ENCODE assay signal across 16 cellular contexts in genomic region chr19:46928951-46929350, GRCh38.
DNase-seq lines count a peak whose midpoint lies in the region; ATAC-seq and TF ChIP-seq lines count a peak whose summit lies in the region.
"Had no signal": no experiment of that assay in that cellular context is flagged by ENCODE, and none has a peak within 500 bp of the region (broad histone marks: within the 10 kb centered on the region; RNA-seq: fewer than 3 reads in every experiment).

No MANE protein-coding gene starts in this region.

- H3F3A ChIP-seq in GM23248 (ENCODE audit: insufficient read depth) = peaks cover 42% of the 10 kb centered on the region

- 16 to 19% methylated on average over 5 of the region's 5 CpGs for WGBS in GM23248 (ENCODE audit: low coverage in 1 of 2, low lambda C conversion rate in 2 of 2, missing lambda C conversion rate in 2 of 2), 2 experiments

- no peak overlapping the region for H3K27ac Mint-ChIP-seq in activated CD8-positive, alpha-beta T cell treated with anti-CD3 and anti-CD28 coated beads for 36 hours
- H3K27ac Mint-ChIP-seq in CD14-positive monocyte = no peak overlapping the region
- no peak overlapping the region for H3K27ac Mint-ChIP-seq in activated T-cell treated with anti-CD3 and anti-CD28 coated beads, Interleukin-2, amount 50 U/mL, for 24 hours
- H3K27ac Mint-ChIP-seq: T-helper 17 cell had no signal

- no peak overlapping the region for H3K27ac ChIP-seq in GM23248
- H3K27ac ChIP-seq in RWPE2 (ENCODE audit: poor library complexity, severe bottlenecking) = peak overlapping the region; percentile 93
- no peak overlapping the region for H3K27ac ChIP-seq in fibroblast of lung (ENCODE audit: insufficient read depth, low read length)
- H3K27ac ChIP-seq in substantia nigra (ENCODE audit: low read depth, low read length, poor library complexity, severe bottlenecking) = peak overlapping the region; percentile 40

- intact Hi-C loops in activated CD8-positive, alpha-beta T cell treated with anti-CD3 and anti-CD28 coated beads for 36 hours (cut with micrococcal nuclease) = no loop called here
- intact Hi-C loops in CD14-positive monocyte (cut with micrococcal nuclease) = no loop called here

- H3K4me3 Mint-ChIP-seq in activated CD8-positive, alpha-beta T cell treated with anti-CD3 and anti-CD28 coated beads for 36 hours = no peak overlapping the region
- H3K4me3 Mint-ChIP-seq in CD14-positive monocyte = no peak overlapping the region
- no peak overlapping the region for H3K4me3 Mint-ChIP-seq in activated T-cell treated with anti-CD3 and anti-CD28 coated beads, Interleukin-2, amount 50 U/mL, for 24 hours
- H3K4me3 Mint-ChIP-seq: activated T-cell treated with anti-CD3 and anti-CD28 coated beads, Interleukin-2, amount 50 U/mL, for 4 hours; T-helper 17 cell had no signal

- H3K9ac ChIP-seq in GM23248 (no peak overlapping the region), fibroblast of lung (ENCODE audit: insufficient read depth, low read length) (no peak overlapping the region)

- in situ Hi-C loops in GM23248 (cut with MboI) = no loop called here

- ATAC-seq in RWPE2 (ENCODE audit: low read depth) = no peak
- ATAC-seq in activated CD8-positive, alpha-beta T cell treated with anti-CD3 and anti-CD28 coated beads for 36 hours = no peak
- ATAC-seq: activated T-cell treated with anti-CD3 and anti-CD28 coated beads, Interleukin-2, amount 50 U/mL, for 4 hours; left colon; T-helper 17 cell had no signal

- DNase-seq in GM23248 (peak; percentile 45), RWPE2 (ENCODE audit: low spot score) (no peak), fibroblast of lung (ENCODE audit: low read depth in 2 of 2) (no peak), substantia nigra (lab: John Stamatoyannopoulos, UW) (no peak), CD14-positive monocyte (ENCODE audit: low spot score) (no peak)
- no peak for DNase-seq in activated CD8-positive, alpha-beta T cell treated with anti-CD3 and anti-CD28 coated beads for 36 hours
- no peak for DNase-seq in activated T-cell treated with anti-CD3 and anti-CD28 coated beads, Interleukin-2, amount 50 U/mL, for 24 hours
- DNase-seq: activated CD4-positive, alpha-beta T cell treated with anti-CD3 and anti-CD28 coated beads for 4 hours; activated T-cell treated with anti-CD3 and anti-CD28 coated beads, Interleukin-2, amount 50 U/mL, for 4 hours; hypothalamus; left colon; NCI-H2029 treated with DMSO at 0.1 percent for 48 hours; NCI-H69; posterior cingulate gyrus; stimulated activated CD4-positive, alpha-beta T cell treated with anti-CD3 and anti-CD28 coated beads, Interleukin-12 subunit alpha, Interleukin-12 subunit beta, amount 100 ng/mL, for 4 hours; T-helper 17 cell had no signal

- TF ChIP-seq CTCF in RWPE2 (IDR thresholded peaks at IDR 0.05; ENCODE audit: poor library complexity, severe bottlenecking) (no peak), fibroblast of lung (conservative IDR thresholded peaks at IDR 0.05 in 1 of 2, IDR thresholded peaks at IDR 0.05 in 1 of 2; ENCODE audit: low read depth in 1 of 2, low read length in 2 of 2) (peak; percentile 14 to 35), CD14-positive monocyte (IDR thresholded peaks at IDR 0.05) (no peak)
- TF ChIP-seq CTCF in activated CD8-positive, alpha-beta T cell treated with anti-CD3 and anti-CD28 coated beads for 36 hours (IDR thresholded peaks at IDR 0.05) = no peak

- CTCF ChIA-PET in activated CD8-positive, alpha-beta T cell treated with anti-CD3 and anti-CD28 coated beads for 36 hours (lab: Charles Lee) = interaction anchor here (0.6 to 5.7 kb wide), 2 partner anchors 84 to 90 kb away, joined by 3 to 25 read pairs; no protein-coding TSS in a partner anchor

- no peaks in the 10 kb centered on the region for H4K20me1 ChIP-seq in GM23248 (ENCODE audit: insufficient read depth)
- no peaks in the 10 kb centered on the region for H4K20me1 ChIP-seq in fibroblast of lung (ENCODE audit: control insufficient read depth, extremely low read depth, insufficient read depth, low read length)

- H3K36me3 ChIP-seq in GM23248 (ENCODE audit: low read depth) (0 out of 2 replicates have a peak, but pooled peaks cover 4% of the 10 kb centered on the region), RWPE2 (ENCODE audit: low read depth) (peaks cover 5% of the 10 kb centered on the region; the same call in 1 of the 2 replicates), fibroblast of lung (ENCODE audit: control insufficient read depth, insufficient read depth, low read length) (no peaks in the 10 kb centered on the region)

- peaks cover 61% of the 10 kb centered on the region for H3K4me1 ChIP-seq in GM23248 (ENCODE audit: insufficient read depth)
- H3K4me1 ChIP-seq in RWPE2 (ENCODE audit: insufficient read depth, poor library complexity, severe bottlenecking) = peaks cover 63% of the 10 kb centered on the region
- H3K4me1 ChIP-seq in fibroblast of lung (ENCODE audit: control insufficient read depth, extremely low read depth, insufficient read depth, low read length) = peaks cover 2% of the 10 kb centered on the region

- H3K4me3 ChIP-seq in GM23248 (no peak overlapping the region), RWPE2 (ENCODE audit: severe bottlenecking) (no peak overlapping the region), fibroblast of lung (replicated peaks in 1 of 4; ENCODE audit: control extremely low read depth in 1 of 4, insufficient read depth in 1 of 4, low read depth in 3 of 4, low read length in 4 of 4) (no peak overlapping the region)

- no peak overlapping the region for H2AFZ ChIP-seq in GM23248
- H2AFZ ChIP-seq in fibroblast of lung (ENCODE audit: low read length) = no peak overlapping the region

- no peaks in the 10 kb centered on the region for H3K9me2 ChIP-seq in GM23248 (ENCODE audit: insufficient read depth)

- no peaks in the 10 kb centered on the region for H3K27me3 Mint-ChIP-seq in activated CD8-positive, alpha-beta T cell treated with anti-CD3 and anti-CD28 coated beads for 36 hours
- H3K27me3 Mint-ChIP-seq in CD14-positive monocyte (ENCODE audit: low read depth in 3 of 3) = no peaks in the 10 kb centered on the region
- no peaks in the 10 kb centered on the region for H3K27me3 Mint-ChIP-seq in activated T-cell treated with anti-CD3 and anti-CD28 coated beads, Interleukin-2, amount 50 U/mL, for 24 hours
- H3K27me3 Mint-ChIP-seq: T-helper 17 cell had no signal

- H3K9me3 ChIP-seq in GM23248 (ENCODE audit: low read depth) (no peaks in the 10 kb centered on the region), RWPE2 (ENCODE audit: severe bottlenecking) (no peaks in the 10 kb centered on the region), fibroblast of lung (ENCODE audit: control insufficient read depth, insufficient read depth, low read depth, low read length) (no peaks in the 10 kb centered on the region)

- H3K9me3 Mint-ChIP-seq in activated CD8-positive, alpha-beta T cell treated with anti-CD3 and anti-CD28 coated beads for 36 hours = no peaks in the 10 kb centered on the region
- no peaks in the 10 kb centered on the region for H3K9me3 Mint-ChIP-seq in CD14-positive monocyte
- H3K9me3 Mint-ChIP-seq in activated T-cell treated with anti-CD3 and anti-CD28 coated beads, Interleukin-2, amount 50 U/mL, for 24 hours = no peaks in the 10 kb centered on the region
- H3K9me3 Mint-ChIP-seq: activated T-cell treated with anti-CD3 and anti-CD28 coated beads, Interleukin-2, amount 50 U/mL, for 4 hours had no signal

- H3K27me3 ChIP-seq in GM23248 (replicated peaks; ENCODE audit: insufficient read depth) (no peaks in the 10 kb centered on the region), RWPE2 (ENCODE audit: insufficient read depth, poor library complexity, severe bottlenecking) (no peaks in the 10 kb centered on the region), fibroblast of lung (ENCODE audit: control insufficient read depth, insufficient read depth, low read length) (no peaks in the 10 kb centered on the region)

- H3K79me2 ChIP-seq in GM23248 (ENCODE audit: insufficient read depth) = peaks cover 100% of the 10 kb centered on the region
- peaks cover 42% of the 10 kb centered on the region for H3K79me2 ChIP-seq in fibroblast of lung (ENCODE audit: control insufficient read depth, insufficient read depth, low read length)

- no peaks in the 10 kb centered on the region for H3K36me3 Mint-ChIP-seq in activated CD8-positive, alpha-beta T cell treated with anti-CD3 and anti-CD28 coated beads for 36 hours (ENCODE audit: low read depth)
- H3K36me3 Mint-ChIP-seq in CD14-positive monocyte = peaks cover 7 to 20% of the 10 kb centered on the region in 2 donors
- peaks cover 2% of the 10 kb centered on the region for H3K36me3 Mint-ChIP-seq in activated T-cell treated with anti-CD3 and anti-CD28 coated beads, Interleukin-2, amount 50 U/mL, for 24 hours (ENCODE audit: low read depth)

- no peak overlapping the region for H3K4me2 ChIP-seq in GM23248 (ENCODE audit: unreplicated experiment)
- H3K4me2 ChIP-seq in fibroblast of lung (ENCODE audit: extremely low read depth, insufficient read depth, low read length) = no peak overlapping the region

- peaks cover 48% of the 10 kb centered on the region for H3K4me1 Mint-ChIP-seq in activated CD8-positive, alpha-beta T cell treated with anti-CD3 and anti-CD28 coated beads for 36 hours (ENCODE audit: low read depth)
- peaks cover 27% of the 10 kb centered on the region for H3K4me1 Mint-ChIP-seq in CD14-positive monocyte
- H3K4me1 Mint-ChIP-seq in activated T-cell treated with anti-CD3 and anti-CD28 coated beads, Interleukin-2, amount 50 U/mL, for 24 hours (ENCODE audit: low read depth) = peaks cover 65% of the 10 kb centered on the region

- POLR2A ChIA-PET in activated CD8-positive, alpha-beta T cell treated with anti-CD3 and anti-CD28 coated beads for 36 hours (lab: Charles Lee) = no interaction called here

Comparison
In these comparisons a context has a peak if more than half of its experiments do, and no peak if none do; other contexts are left out.
1. H3K27ac ChIP-seq: peak in RWPE2 (single experiment) and substantia nigra (single experiment); none in GM23248 (single experiment) and fibroblast of lung (single experiment).
2. CTCF ChIP-seq: peak in fibroblast of lung (2 of 2); none in RWPE2 (single experiment), activated CD8-positive, alpha-beta T cell treated with anti-CD3 and anti-CD28 coated beads for 36 hours (single experiment) and CD14-positive monocyte (single experiment).